Comparison of ENCODE assay signal across 35 cellular contexts in the genomic region with DNA sequence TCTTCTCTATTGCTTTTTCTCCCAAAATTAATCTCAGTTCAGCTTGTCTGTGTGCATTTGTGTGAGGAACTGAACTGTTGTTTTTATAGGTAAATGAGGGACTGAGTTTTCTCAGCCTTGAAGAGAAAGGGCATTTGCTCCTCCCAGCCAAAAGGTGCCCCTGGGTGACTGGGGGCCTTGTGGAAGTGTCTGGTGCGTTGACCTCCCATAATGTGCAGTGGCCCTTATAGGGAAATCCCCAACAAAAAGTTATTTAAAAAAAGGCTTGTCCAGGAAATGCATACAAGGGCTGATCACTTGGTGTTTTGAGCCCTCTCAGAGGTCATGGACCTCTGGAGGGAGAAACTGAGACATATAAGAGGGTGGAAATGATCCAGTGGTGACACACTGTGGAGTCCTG.
"Had no signal": no experiment of that assay in that cellular context is flagged by ENCODE, and none has a peak within 500 bp of the region (broad histone marks: within the 10 kb centered on the region; RNA-seq: fewer than 3 reads in every experiment).

No MANE protein-coding gene starts in this region.

- H3K27me3 Mint-ChIP-seq: activated naive CD4-positive, alpha-beta T cell treated with anti-CD3 and anti-CD28 coated beads, Interleukin-2, amount 10 ng/mL, durations not matched to agents 7 days and 5 days; activated T-helper 17 cell treated with anti-CD3 and anti-CD28 coated beads, Interleukin-2, amount 50 U/mL, for 72 hours; brain; central memory CD8-positive, alpha-beta T cell had no signal

- H3K4me1 Mint-ChIP-seq: activated naive CD4-positive, alpha-beta T cell treated with anti-CD3 and anti-CD28 coated beads, Interleukin-2, amount 10 ng/mL, durations not matched to agents 7 days and 5 days; activated naive CD4-positive, alpha-beta T cell treated with anti-CD3 and anti-CD28 coated beads, Interleukin-2, amount 50 U/mL, for 24 hours; activated naive CD8-positive, alpha-beta T cell treated with anti-CD3 and anti-CD28 coated beads for 36 hours; activated naive CD8-positive, alpha-beta T cell treated with anti-CD3 and anti-CD28 coated beads, Interleukin-2, amount 10 ng/mL, durations not matched to agents 7 days and 5 days; activated naive CD8-positive, alpha-beta T cell treated with anti-CD3 and anti-CD28 coated beads, Interleukin-2, amount 50 U/mL, for 24 hours; activated T-helper 17 cell treated with anti-CD3 and anti-CD28 coated beads, Interleukin-2, amount 50 U/mL, for 72 hours; brain; central memory CD8-positive, alpha-beta T cell had no signal

- H3K36me3 Mint-ChIP-seq: activated naive CD4-positive, alpha-beta T cell treated with anti-CD3 and anti-CD28 coated beads, Interleukin-2, amount 10 ng/mL, durations not matched to agents 7 days and 5 days; activated naive CD4-positive, alpha-beta T cell treated with anti-CD3 and anti-CD28 coated beads, Interleukin-2, amount 50 U/mL, for 72 hours; activated naive CD8-positive, alpha-beta T cell treated with anti-CD3 and anti-CD28 coated beads for 36 hours had no signal

- DNase-seq: activated effector memory CD4-positive, alpha-beta T cell treated with anti-CD3 and anti-CD28 coated beads, Interleukin-2, amount 50 U/mL, for 16 hours; activated effector memory CD4-positive, alpha-beta T cell treated with Interleukin-2 at 50 U/mL for 16 hours; activated gamma-delta T cell; activated gamma-delta T cell treated with Interleukin-2 at 50 U/mL for 16 hours; activated naive CD4-positive, alpha-beta T cell; activated naive CD4-positive, alpha-beta T cell treated with anti-CD3 and anti-CD28 coated beads for 36 hours; activated naive CD4-positive, alpha-beta T cell treated with anti-CD3 and anti-CD28 coated beads, Interleukin-2, amount 10 ng/mL, durations not matched to agents 7 days and 5 days; activated naive CD4-positive, alpha-beta T cell treated with anti-CD3 and anti-CD28 coated beads, Interleukin-2, amount 50 U/mL, for 16 hours; activated naive CD4-positive, alpha-beta T cell treated with Interleukin-2 at 50 U/mL for 16 hours; activated naive CD8-positive, alpha-beta T cell treated with anti-CD3 and anti-CD28 coated beads for 36 hours; activated naive CD8-positive, alpha-beta T cell treated with anti-CD3 and anti-CD28 coated beads, Interleukin-2, amount 10 ng/mL, durations not matched to agents 7 days and 5 days; activated naive CD8-positive, alpha-beta T cell treated with anti-CD3 and anti-CD28 coated beads, Interleukin-2, amount 50 U/mL, for 24 hours; activated T-cell treated with anti-CD3 and anti-CD28 coated beads, Interleukin-2, amount 50 U/mL, for 1 hour; activated T-cell treated with anti-CD3 and anti-CD28 coated beads, Interleukin-2, amount 50 U/mL, for 24 hours; activated T-cell treated with anti-CD3 and anti-CD28 coated beads, Interleukin-2, amount 50 U/mL, for 4 hours; activated T-cell treated with anti-CD3 and anti-CD28 coated beads, Interleukin-2, amount 50 U/mL, for 48 hours; activated T-cell treated with anti-CD3 and anti-CD28 coated beads, Interleukin-2, amount 50 U/mL, for 72 hours; adrenal gland; amniotic stem cell; amygdala; anterior cingulate cortex; aorta; body of pancreas; brain microvascular endothelial cell; caudate nucleus; central memory CD4-positive, alpha-beta T cell; cerebellar nuclear complex had no signal

- H3K9me3 Mint-ChIP-seq: activated naive CD4-positive, alpha-beta T cell treated with anti-CD3 and anti-CD28 coated beads, Interleukin-2, amount 50 U/mL, for 24 hours; activated T-helper 17 cell treated with anti-CD3 and anti-CD28 coated beads, Interleukin-2, amount 50 U/mL, for 72 hours; activated T-helper 2 cell treated with anti-CD3 and anti-CD28 coated beads, Interferon-gamma antibody, Interleukin-2, Interleukin-4, amounts not matched to agents 10 μg/mL and 5 μg/mL and 100 μg/mL, durations not matched to agents 14 hours and 24 hours and 36 hours; central memory CD8-positive, alpha-beta T cell had no signal

- H3K27ac Mint-ChIP-seq: activated naive CD4-positive, alpha-beta T cell treated with anti-CD3 and anti-CD28 coated beads for 36 hours; activated naive CD4-positive, alpha-beta T cell treated with anti-CD3 and anti-CD28 coated beads, Interleukin-2, amount 10 ng/mL, durations not matched to agents 7 days and 5 days; activated naive CD4-positive, alpha-beta T cell treated with anti-CD3 and anti-CD28 coated beads, Interleukin-2, amount 50 U/mL, for 24 hours; activated naive CD4-positive, alpha-beta T cell treated with anti-CD3 and anti-CD28 coated beads, Interleukin-2, amount 50 U/mL, for 72 hours; activated naive CD8-positive, alpha-beta T cell; activated naive CD8-positive, alpha-beta T cell treated with anti-CD3 and anti-CD28 coated beads for 36 hours; activated naive CD8-positive, alpha-beta T cell treated with anti-CD3 and anti-CD28 coated beads, Interleukin-2, amount 10 ng/mL, durations not matched to agents 7 days and 5 days; activated naive CD8-positive, alpha-beta T cell treated with anti-CD3 and anti-CD28 coated beads, Interleukin-2, amount 50 U/mL, for 24 hours; activated T-cell treated with anti-CD3 and anti-CD28 coated beads, Interleukin-2, amount 50 U/mL, for 24 hours; activated T-cell treated with anti-CD3 and anti-CD28 coated beads, Interleukin-2, amount 50 U/mL, for 72 hours; activated T-helper 1 cell treated with anti-CD3 and anti-CD28 coated beads, Interleukin-12 subunit alpha, Interleukin-12 subunit beta, Interleukin-2, Interleukin-4 antibody, amounts not matched to agents 30 ng/mL and 10 ng/mL and 1 ng/mL, durations not matched to agents 14 hours and 24 hours and 36 hours; activated T-helper 17 cell treated with anti-CD3 and anti-CD28 coated beads, Interleukin-2, amount 50 U/mL, for 72 hours; activated T-helper 2 cell treated with anti-CD3 and anti-CD28 coated beads, Interferon-gamma antibody, Interleukin-2, Interleukin-4, amounts not matched to agents 10 μg/mL and 5 μg/mL and 100 μg/mL, durations not matched to agents 14 hours and 24 hours and 36 hours; brain had no signal

- ATAC-seq: activated naive CD4-positive, alpha-beta T cell treated with anti-CD3 and anti-CD28 coated beads, Interleukin-2, amount 50 U/mL, for 72 hours; activated naive CD8-positive, alpha-beta T cell treated with anti-CD3 and anti-CD28 coated beads, Interleukin-2, amount 50 U/mL, for 24 hours; activated T-cell treated with anti-CD3 and anti-CD28 coated beads, Interleukin-2, amount 50 U/mL, for 4 hours; activated T-cell treated with anti-CD3 and anti-CD28 coated beads, Interleukin-2, amount 50 U/mL, for 72 hours; activated T-helper 17 cell treated with anti-CD3 and anti-CD28 coated beads, Interleukin-2, amount 50 U/mL, for 72 hours; body of pancreas had no signal

- H3K4me3 Mint-ChIP-seq: activated naive CD4-positive, alpha-beta T cell treated with anti-CD3 and anti-CD28 coated beads for 36 hours; activated naive CD4-positive, alpha-beta T cell treated with anti-CD3 and anti-CD28 coated beads, Interleukin-2, amount 10 ng/mL, durations not matched to agents 7 days and 5 days; activated naive CD4-positive, alpha-beta T cell treated with anti-CD3 and anti-CD28 coated beads, Interleukin-2, amount 50 U/mL, for 24 hours; activated naive CD8-positive, alpha-beta T cell; activated naive CD8-positive, alpha-beta T cell treated with anti-CD3 and anti-CD28 coated beads for 36 hours; activated naive CD8-positive, alpha-beta T cell treated with anti-CD3 and anti-CD28 coated beads, Interleukin-2, amount 10 ng/mL, durations not matched to agents 7 days and 5 days; activated naive CD8-positive, alpha-beta T cell treated with anti-CD3 and anti-CD28 coated beads, Interleukin-2, amount 50 U/mL, for 24 hours; activated T-cell treated with anti-CD3 and anti-CD28 coated beads, Interleukin-2, amount 50 U/mL, for 24 hours; activated T-cell treated with anti-CD3 and anti-CD28 coated beads, Interleukin-2, amount 50 U/mL, for 4 hours; activated T-cell treated with anti-CD3 and anti-CD28 coated beads, Interleukin-2, amount 50 U/mL, for 72 hours; activated T-helper 1 cell treated with anti-CD3 and anti-CD28 coated beads, Interleukin-12 subunit alpha, Interleukin-12 subunit beta, Interleukin-2, Interleukin-4 antibody, amounts not matched to agents 30 ng/mL and 10 ng/mL and 1 ng/mL, durations not matched to agents 14 hours and 24 hours and 36 hours; activated T-helper 17 cell treated with anti-CD3 and anti-CD28 coated beads, Interleukin-2, amount 50 U/mL, for 72 hours; brain; central memory CD8-positive, alpha-beta T cell had no signal
